Comparison of ENCODE assay signal across 9 cellular contexts in the genomic region with DNA sequence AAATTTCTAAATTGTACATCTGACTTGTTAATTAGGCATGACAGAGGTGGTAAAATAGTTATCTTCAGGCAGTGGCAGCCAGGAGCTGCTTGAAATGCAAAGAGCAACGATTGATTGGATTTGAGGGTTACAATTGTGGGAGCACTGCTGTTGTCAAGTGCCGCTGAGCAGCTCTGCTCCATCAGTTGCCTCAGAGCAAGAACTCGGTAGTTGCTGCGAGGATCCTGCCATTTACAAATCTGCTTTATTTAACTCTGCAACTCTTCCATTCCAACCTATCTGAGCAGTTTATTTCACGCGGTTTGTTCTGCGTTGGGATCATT. TPM values are rescaled to one million over a fixed set of nuclear protein-coding genes. Genes with fewer than 3 reads are reported as not detected.
DNase-seq lines count a peak whose midpoint lies in the region; ATAC-seq, FAIRE-seq and TF ChIP-seq lines count a peak whose summit lies in the region.
"Had no signal": no experiment of that assay in that cellular context is flagged by ENCODE, and none has a peak within 500 bp of the region (broad histone marks: within the 10 kb centered on the region; RNA-seq: fewer than 3 reads in every experiment).

No MANE protein-coding gene starts in this region.

- dilution Hi-C loops in endothelial cell of umbilical vein (cut with MboI; ENCODE audit: extremely low pct_ligation_motif_present, low sequenced_read_pairs): no loop called here

- H3K27me3 Mint-ChIP-seq in neural progenitor cell (ENCODE audit: insufficient read depth, low read depth): no peaks in the 10 kb centered on the region

- FAIRE-seq in endothelial cell of umbilical vein (lab: Jason Lieb, UNC): no peak

- H3K9ac ChIP-seq in endothelial cell of umbilical vein (replicated peaks; ENCODE audit: extremely low read depth, insufficient read depth, low read length): no peak overlapping the region
- H3K9ac ChIP-seq in neural progenitor cell: no peak overlapping the region

- peak; percentile 15 for DNase-seq in NCI-H2227 treated with DMSO at 0.1 percent for 48 hours (lab: John Stamatoyannopoulos, UW)
- peak; percentile 27 for DNase-seq in endothelial cell of umbilical vein (ENCODE audit: low read depth, low spot score)
- peak; percentile 69 for DNase-seq in neural progenitor cell (ENCODE audit: low spot score)
- DNase-seq in ascending aorta (ENCODE audit: low spot score in 2 of 2): no peak
- DNase-seq in activated effector memory CD4-positive, alpha-beta T cell treated with Interleukin-2 at 50 U/mL for 16 hours: no peak
- DNase-seq: activated CD8-positive, alpha-beta memory T cell treated with anti-CD3 and anti-CD28 coated beads for 24 hours had no signal

- no peaks in the 10 kb centered on the region for H3K36me3 ChIP-seq in endothelial cell of umbilical vein (ENCODE audit: control insufficient read depth in 2 of 2, extremely low read depth in 1 of 2, insufficient read depth in 2 of 2, low read length in 2 of 2)
- H3K36me3 ChIP-seq in neural progenitor cell: no peaks in the 10 kb centered on the region
- no peaks in the 10 kb centered on the region for H3K36me3 ChIP-seq in ascending aorta

- POLR2A ChIA-PET in endothelial cell of umbilical vein (lab: Charles Lee): no interaction called here

- H3K27ac Mint-ChIP-seq in neural progenitor cell: no peak overlapping the region

- H3K36me3 Mint-ChIP-seq in neural progenitor cell: peaks cover 1% of the 10 kb centered on the region

- H3K27me3 ChIP-seq in endothelial cell of umbilical vein (ENCODE audit: control insufficient read depth in 2 of 2, insufficient read depth in 2 of 2, low read length in 2 of 2) (no peaks in the 10 kb centered on the region), neural progenitor cell (no peaks in the 10 kb centered on the region), ascending aorta (no peaks in the 10 kb centered on the region)

- peak overlapping the region; percentile 43; the same call in 1 of the 2 replicates for H3K4me3 ChIP-seq in GM08714 (ENCODE audit: low read length)
- H3K4me3 ChIP-seq in endothelial cell of umbilical vein (replicated peaks in 1 of 3; ENCODE audit: insufficient read depth in 1 of 3, low read depth in 1 of 3, low read length in 3 of 3): peak overlapping the region in 2 of 3 experiments; percentile 4 to 16
- H3K4me3 ChIP-seq in neural progenitor cell: peak overlapping the region; percentile 38
- H3K4me3 ChIP-seq in ascending aorta: peak overlapping the region in 1 of 2 donors; percentile 24

- intact Hi-C loops in endothelial cell of umbilical vein (cut with micrococcal nuclease) (no loop called here), ascending aorta (cut with DNase I) (no loop called here)

- H2AFZ ChIP-seq in endothelial cell of umbilical vein (ENCODE audit: low read depth, low read length) (peak overlapping the region; percentile 40), neural progenitor cell (replicated peaks) (no peak overlapping the region)

- H3K79me2 ChIP-seq in endothelial cell of umbilical vein (ENCODE audit: control insufficient read depth, insufficient read depth, low read length): peaks cover 25% of the 10 kb centered on the region
- peaks cover 99% of the 10 kb centered on the region for H3K79me2 ChIP-seq in neural progenitor cell (ENCODE audit: low read depth)

- CTCF ChIA-PET in endothelial cell of umbilical vein (lab: Charles Lee): interaction anchor here (1.0 to 2.0 kb wide), 4 partner anchors 10 to 201 kb away, joined by 4 to 8 read pairs (median 6); no protein-coding TSS in a partner anchor

- BruUV-seq in endothelial cell of umbilical vein (replicated peaks; lab: Mats Ljungman, UMichigan): no TSS peak

- no peak for ATAC-seq in GM18520 (IDR thresholded peaks at IDR 0.05; ENCODE audit: unreplicated experiment)
- ATAC-seq in HG02678 (IDR thresholded peaks at IDR 0.05; ENCODE audit: unreplicated experiment): no peak

- H3K9me1 ChIP-seq in endothelial cell of umbilical vein (replicated peaks; ENCODE audit: control insufficient read depth, extremely low read depth, insufficient read depth, low read length): no peaks in the 10 kb centered on the region

- H3K9me3 ChIP-seq in endothelial cell of umbilical vein (replicated peaks; ENCODE audit: control insufficient read depth, insufficient read depth, low read length): no peaks in the 10 kb centered on the region
- H3K9me3 ChIP-seq in neural progenitor cell (ENCODE audit: low read depth): no peaks in the 10 kb centered on the region
- no peaks in the 10 kb centered on the region for H3K9me3 ChIP-seq in ascending aorta

- peak overlapping the region; percentile 83 for H3K4me2 ChIP-seq in endothelial cell of umbilical vein (ENCODE audit: insufficient read depth, low read length)
- peak overlapping the region; percentile 78 for H3K4me2 ChIP-seq in neural progenitor cell

- no peak for TF ChIP-seq POLR2A in endothelial cell of umbilical vein (IDR thresholded peaks at IDR 0.05; ENCODE audit: low read depth, low read length)

- H3K27ac ChIP-seq in endothelial cell of umbilical vein (ENCODE audit: insufficient read depth, low read depth, low read length) (no peak overlapping the region), neural progenitor cell (no peak overlapping the region), ascending aorta (no peak overlapping the region)

- no peak for TF ChIP-seq CTCF in endothelial cell of umbilical vein (IDR thresholded peaks at IDR 0.05; ENCODE audit: extremely low read depth in 1 of 2, insufficient read depth in 1 of 2, low read depth in 1 of 2, low read length in 2 of 2)
- no peak for TF ChIP-seq CTCF in neural progenitor cell (IDR thresholded peaks at IDR 0.05)
- TF ChIP-seq CTCF in ascending aorta (IDR thresholded peaks at IDR 0.05): no peak

- peak overlapping the region; percentile 77 for H3K4me3 Mint-ChIP-seq in neural progenitor cell

- peaks cover 54% of the 10 kb centered on the region for H3F3A ChIP-seq in neural progenitor cell (ENCODE audit: low read depth)

- peaks cover 80% of the 10 kb centered on the region for H3K4me1 Mint-ChIP-seq in neural progenitor cell

- H4K20me1 ChIP-seq in endothelial cell of umbilical vein (replicated peaks; ENCODE audit: control insufficient read depth, extremely low read depth, insufficient read depth, low read length) (peaks cover 4% of the 10 kb centered on the region), neural progenitor cell (ENCODE audit: low read depth) (peaks cover 95% of the 10 kb centered on the region)

- no peaks in the 10 kb centered on the region for H3K9me3 Mint-ChIP-seq in neural progenitor cell

- H3K4me1 ChIP-seq in endothelial cell of umbilical vein (ENCODE audit: control insufficient read depth, extremely low read depth, insufficient read depth, low read length): peaks cover 13% of the 10 kb centered on the region
- H3K4me1 ChIP-seq in neural progenitor cell: peaks cover 91% of the 10 kb centered on the region
- H3K4me1 ChIP-seq in ascending aorta: no peaks in the 10 kb centered on the region

TF ChIP-seq in endothelial cell of umbilical vein, 7 proteins besides CTCF, POLR2A, EP300 and RAD21:
- TF ChIP-seq, protein P1, sequence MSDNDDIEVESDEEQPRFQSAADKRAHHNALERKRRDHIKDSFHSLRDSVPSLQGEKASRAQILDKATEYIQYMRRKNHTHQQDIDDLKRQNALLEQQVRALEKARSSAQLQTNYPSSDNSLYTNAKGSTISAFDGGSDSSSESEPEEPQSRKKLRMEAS (IDR thresholded peaks at IDR 0.05; ENCODE audit: insufficient read depth, insufficient read length): no peak
- TF ChIP-seq JUN (IDR thresholded peaks at IDR 0.05; ENCODE audit: borderline replicate concordance, insufficient read depth, insufficient read length, low read depth) (no peak), POLR2AphosphoS5 (IDR thresholded peaks at IDR 0.05; ENCODE audit: insufficient read depth, low read depth, low read length) (no peak), MYC (IDR thresholded peaks at IDR 0.05; ENCODE audit: low read depth, low read length) (no peak), GATA2 (IDR thresholded peaks at IDR 0.05; ENCODE audit: insufficient read depth, insufficient read length, low read depth, low read length) (no peak), FOS (IDR thresholded peaks at IDR 0.05; ENCODE audit: borderline replicate concordance, insufficient read depth, low read length) (no peak), EZH2 (IDR thresholded peaks at IDR 0.05; ENCODE audit: borderline replicate concordance, low read depth, low read length, severe bottlenecking) (no peak)

RNA-seq across cellular contexts. Expression of a gene that starts 12.6 kb away (rescaled TPM):
- total RNA-seq in endothelial cell of umbilical vein (42.0 and 42.4 TPM in 2 replicates), neural progenitor cell (ENCODE audit: low replicate concordance) (71.7 and 99.5 TPM in 2 replicates), ascending aorta (24.3 TPM)
- polyA plus RNA-seq in endothelial cell of umbilical vein: 17.4 and 18.8 TPM in 2 replicates
- 25.5 and 25.6 TPM in 2 replicates for polyA plus RNA-seq in endothelial cell of umbilical vein (2011; cell fraction: cytosol; rRNA removed)
- 65.2 and 78.8 TPM in 2 replicates for polyA plus RNA-seq in endothelial cell of umbilical vein (2011; cell fraction: nucleus; rRNA removed)
- 22.4 and 24.1 TPM in 2 replicates for polyA plus RNA-seq in endothelial cell of umbilical vein (2012)
- polyA minus RNA-seq in endothelial cell of umbilical vein: 39.4 and 65.2 TPM in 2 replicates
- 13.8 TPM for polyA minus RNA-seq in endothelial cell of umbilical vein (2011; cell fraction: cytosol; rRNA and poly(A)+ RNA removed)
- polyA minus RNA-seq in endothelial cell of umbilical vein (2011; cell fraction: nucleus; rRNA and poly(A)+ RNA removed): 168 and 238 TPM in 2 replicates

RNA-seq across cellular contexts. Expression of a gene that starts 52.8 kb away (rescaled TPM):
- total RNA-seq in endothelial cell of umbilical vein: 98.6 and 99.1 TPM in 2 replicates
- 61.9 and 72.4 TPM in 2 replicates for polyA plus RNA-seq in endothelial cell of umbilical vein
- 91.6 and 99.2 TPM in 2 replicates for polyA plus RNA-seq in endothelial cell of umbilical vein (2011; cell fraction: cytosol; rRNA removed)
- polyA plus RNA-seq in endothelial cell of umbilical vein (2011; cell fraction: nucleus; rRNA removed): 112 and 118 TPM in 2 replicates
- 85.1 and 104 TPM in 2 replicates for polyA plus RNA-seq in endothelial cell of umbilical vein (2012)
- polyA minus RNA-seq in endothelial cell of umbilical vein: 137 and 176 TPM in 2 replicates
- polyA minus RNA-seq in endothelial cell of umbilical vein (2011; cell fraction: cytosol; rRNA and poly(A)+ RNA removed): 35.0 TPM
- 153 and 183 TPM in 2 replicates for polyA minus RNA-seq in endothelial cell of umbilical vein (2011; cell fraction: nucleus; rRNA and poly(A)+ RNA removed)
- 53.9 and 56.6 TPM in 2 replicates for total RNA-seq in neural progenitor cell (ENCODE audit: low replicate concordance)
- 49.6 TPM for total RNA-seq in ascending aorta

Comparison
In these comparisons a context has a peak if more than half of its experiments do, and no peak if none do; other contexts are left out.
1. DNase-seq: peak in NCI-H2227 treated with DMSO at 0.1 percent for 48 hours (single experiment), endothelial cell of umbilical vein (single experiment) and neural progenitor cell (single experiment); none in ascending aorta (0 of 2) and activated effector memory CD4-positive, alpha-beta T cell treated with Interleukin-2 at 50 U/mL for 16 hours (single experiment).